Comparison of ENCODE assay signal across 1 cellular context in the genomic region with DNA sequence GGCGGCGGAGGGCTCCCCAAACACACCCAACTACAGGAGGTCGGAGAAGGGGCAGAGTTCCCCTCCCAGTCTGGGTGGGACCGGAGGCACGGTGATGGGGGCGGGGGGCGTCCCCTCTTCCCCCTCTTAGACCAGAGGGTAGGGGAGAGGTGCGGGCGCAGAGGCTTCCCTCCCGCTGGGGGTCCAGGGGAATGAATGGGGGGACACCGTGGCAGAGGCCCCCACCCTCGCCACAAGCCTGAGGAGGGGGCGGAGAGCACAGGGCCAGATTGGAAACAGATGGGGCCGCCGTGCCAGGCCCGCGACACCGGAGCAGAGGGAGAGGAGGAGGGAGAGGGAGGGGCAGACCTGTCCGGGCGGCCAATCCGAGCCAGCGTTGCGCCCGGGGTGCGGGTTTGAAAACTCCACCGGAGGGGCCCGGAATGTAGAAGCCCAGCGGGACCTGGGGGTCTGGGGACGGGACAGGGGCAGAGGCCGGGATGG.
TF ChIP-seq lines count a peak whose summit lies in the region.

No MANE protein-coding gene starts in this region.

TF ChIP-seq in HEK293, 187 proteins besides CTCF, POLR2A, EP300 and RAD21 (continued from another document and continues in another):
- TF ChIP-seq, protein P1, sequence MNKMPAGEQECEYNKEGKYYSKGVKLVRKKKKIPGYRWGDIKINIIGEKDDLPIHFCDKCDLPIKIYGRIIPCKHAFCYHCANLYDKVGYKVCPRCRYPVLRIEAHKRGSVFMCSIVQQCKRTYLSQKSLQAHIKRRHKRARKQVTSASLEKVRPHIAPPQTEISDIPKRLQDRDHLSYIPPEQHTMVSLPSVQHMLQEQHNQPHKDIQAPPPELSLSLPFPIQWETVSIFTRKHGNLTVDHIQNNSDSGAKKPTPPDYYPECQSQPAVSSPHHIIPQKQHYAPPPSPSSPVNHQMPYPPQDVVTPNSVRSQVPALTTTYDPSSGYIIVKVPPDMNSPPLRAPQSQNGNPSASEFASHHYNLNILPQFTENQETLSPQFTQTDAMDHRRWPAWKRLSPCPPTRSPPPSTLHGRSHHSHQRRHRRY (tag by site-specific recombination; IDR thresholded peaks at IDR 0.05) = no peak
- TF ChIP-seq, protein P2, sequence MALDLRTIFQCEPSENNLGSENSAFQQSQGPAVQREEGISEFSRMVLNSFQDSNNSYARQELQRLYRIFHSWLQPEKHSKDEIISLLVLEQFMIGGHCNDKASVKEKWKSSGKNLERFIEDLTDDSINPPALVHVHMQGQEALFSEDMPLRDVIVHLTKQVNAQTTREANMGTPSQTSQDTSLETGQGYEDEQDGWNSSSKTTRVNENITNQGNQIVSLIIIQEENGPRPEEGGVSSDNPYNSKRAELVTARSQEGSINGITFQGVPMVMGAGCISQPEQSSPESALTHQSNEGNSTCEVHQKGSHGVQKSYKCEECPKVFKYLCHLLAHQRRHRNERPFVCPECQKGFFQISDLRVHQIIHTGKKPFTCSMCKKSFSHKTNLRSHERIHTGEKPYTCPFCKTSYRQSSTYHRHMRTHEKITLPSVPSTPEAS (tag by site-specific recombination; IDR thresholded peaks at IDR 0.05) = no peak
- TF ChIP-seq YY2 (tag by site-specific recombination; IDR thresholded peaks at IDR 0.05) (no peak), ZNF350 (tag by site-specific recombination; IDR thresholded peaks at IDR 0.05) (no peak), OVOL3 (tag by site-specific recombination; IDR thresholded peaks at IDR 0.05) (no peak), ZSCAN23 (tag by site-specific recombination; IDR thresholded peaks at IDR 0.05) (no peak), REPIN1 (tag by site-specific recombination; IDR thresholded peaks at IDR 0.05; ENCODE audit: low read depth) (no peak), HOXD13 (CRISPR knock-in tag; IDR thresholded peaks at IDR 0.05; ENCODE audit: borderline replicate concordance) (no peak), ZNF214 (tag by site-specific recombination; IDR thresholded peaks at IDR 0.05; ENCODE audit: borderline replicate concordance) (no peak), ZNF510 (tag by site-specific recombination; IDR thresholded peaks at IDR 0.05; ENCODE audit: insufficient replicate concordance) (no peak), ZNF621 (tag by site-specific recombination; IDR thresholded peaks at IDR 0.05) (no peak), ZBTB21 (tag by site-specific recombination; IDR thresholded peaks at IDR 0.05) (no peak), ZNF311 (tag by site-specific recombination; IDR thresholded peaks at IDR 0.05; ENCODE audit: borderline replicate concordance) (no peak), ZNF174 (tag by site-specific recombination; IDR thresholded peaks at IDR 0.05) (no peak), SP2 (tag by site-specific recombination; IDR thresholded peaks at IDR 0.05) (peak; percentile 74), ZNF785 (tag by site-specific recombination; IDR thresholded peaks at IDR 0.05) (no peak), GFI1B (tag by site-specific recombination; IDR thresholded peaks at IDR 0.05) (no peak), ZBTB8A (tag by site-specific recombination; IDR thresholded peaks at IDR 0.05) (no peak; the same call in 1 of the 2 replicates), ZIC2 (tag by site-specific recombination; IDR thresholded peaks at IDR 0.05) (peak; percentile 54), SCRT1 (tag by site-specific recombination; IDR thresholded peaks at IDR 0.05; ENCODE audit: borderline replicate concordance) (no peak), ZNF341 (tag by site-specific recombination; IDR thresholded peaks at IDR 0.05; ENCODE audit: low read depth) (peak; percentile 48; the same call in 1 of the 2 replicates), ZNF404 (tag by site-specific recombination; IDR thresholded peaks at IDR 0.05) (no peak), ZNF10 (tag by site-specific recombination; IDR thresholded peaks at IDR 0.05) (0 out of 2 replicates have a peak, but pooled peaks have one; percentile 24), ZEB2 (tag by site-specific recombination; IDR thresholded peaks at IDR 0.05) (no peak)
- TF ChIP-seq, protein P3, sequence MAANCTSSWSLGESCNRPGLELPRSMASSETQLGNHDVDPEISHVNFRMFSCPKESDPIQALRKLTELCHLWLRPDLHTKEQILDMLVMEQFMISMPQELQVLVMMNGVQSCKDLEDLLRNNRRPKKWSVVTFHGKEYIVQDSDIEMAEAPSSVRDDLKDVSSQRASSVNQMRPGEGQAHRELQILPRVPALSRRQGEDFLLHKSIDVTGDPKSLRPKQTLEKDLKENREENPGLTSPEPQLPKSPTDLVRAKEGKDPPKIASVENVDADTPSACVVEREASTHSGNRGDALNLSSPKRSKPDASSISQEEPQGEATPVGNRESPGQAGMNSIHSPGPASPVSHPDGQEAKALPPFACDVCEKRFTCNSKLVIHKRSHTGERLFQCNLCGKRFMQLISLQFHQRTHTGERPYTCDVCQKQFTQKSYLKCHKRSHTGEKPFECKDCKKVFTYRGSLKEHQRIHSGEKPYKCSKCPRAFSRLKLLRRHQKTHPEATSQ (tag by site-specific recombination; IDR thresholded peaks at IDR 0.05) = no peak
- TF ChIP-seq, protein P4, sequence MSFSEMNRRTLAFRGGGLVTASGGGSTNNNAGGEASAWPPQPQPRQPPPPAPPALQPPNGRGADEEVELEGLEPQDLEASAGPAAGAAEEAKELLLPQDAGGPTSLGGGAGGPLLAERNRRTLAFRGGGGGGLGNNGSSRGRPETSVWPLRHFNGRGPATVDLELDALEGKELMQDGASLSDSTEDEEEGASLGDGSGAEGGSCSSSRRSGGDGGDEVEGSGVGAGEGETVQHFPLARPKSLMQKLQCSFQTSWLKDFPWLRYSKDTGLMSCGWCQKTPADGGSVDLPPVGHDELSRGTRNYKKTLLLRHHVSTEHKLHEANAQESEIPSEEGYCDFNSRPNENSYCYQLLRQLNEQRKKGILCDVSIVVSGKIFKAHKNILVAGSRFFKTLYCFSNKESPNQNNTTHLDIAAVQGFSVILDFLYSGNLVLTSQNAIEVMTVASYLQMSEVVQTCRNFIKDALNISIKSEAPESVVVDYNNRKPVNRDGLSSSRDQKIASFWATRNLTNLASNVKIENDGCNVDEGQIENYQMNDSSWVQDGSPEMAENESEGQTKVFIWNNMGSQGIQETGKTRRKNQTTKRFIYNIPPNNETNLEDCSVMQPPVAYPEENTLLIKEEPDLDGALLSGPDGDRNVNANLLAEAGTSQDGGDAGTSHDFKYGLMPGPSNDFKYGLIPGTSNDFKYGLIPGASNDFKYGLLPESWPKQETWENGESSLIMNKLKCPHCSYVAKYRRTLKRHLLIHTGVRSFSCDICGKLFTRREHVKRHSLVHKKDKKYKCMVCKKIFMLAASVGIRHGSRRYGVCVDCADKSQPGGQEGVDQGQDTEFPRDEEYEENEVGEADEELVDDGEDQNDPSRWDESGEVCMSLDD (tag by site-specific recombination; IDR thresholded peaks at IDR 0.05) = peak; percentile 91
- TF ChIP-seq, protein P5, sequence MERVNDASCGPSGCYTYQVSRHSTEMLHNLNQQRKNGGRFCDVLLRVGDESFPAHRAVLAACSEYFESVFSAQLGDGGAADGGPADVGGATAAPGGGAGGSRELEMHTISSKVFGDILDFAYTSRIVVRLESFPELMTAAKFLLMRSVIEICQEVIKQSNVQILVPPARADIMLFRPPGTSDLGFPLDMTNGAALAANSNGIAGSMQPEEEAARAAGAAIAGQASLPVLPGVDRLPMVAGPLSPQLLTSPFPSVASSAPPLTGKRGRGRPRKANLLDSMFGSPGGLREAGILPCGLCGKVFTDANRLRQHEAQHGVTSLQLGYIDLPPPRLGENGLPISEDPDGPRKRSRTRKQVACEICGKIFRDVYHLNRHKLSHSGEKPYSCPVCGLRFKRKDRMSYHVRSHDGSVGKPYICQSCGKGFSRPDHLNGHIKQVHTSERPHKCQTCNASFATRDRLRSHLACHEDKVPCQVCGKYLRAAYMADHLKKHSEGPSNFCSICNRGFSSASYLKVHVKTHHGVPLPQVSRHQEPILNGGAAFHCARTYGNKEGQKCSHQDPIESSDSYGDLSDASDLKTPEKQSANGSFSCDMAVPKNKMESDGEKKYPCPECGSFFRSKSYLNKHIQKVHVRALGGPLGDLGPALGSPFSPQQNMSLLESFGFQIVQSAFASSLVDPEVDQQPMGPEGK (tag by site-specific recombination; IDR thresholded peaks at IDR 0.05) = peak; percentile 89
- TF ChIP-seq, protein P6, sequence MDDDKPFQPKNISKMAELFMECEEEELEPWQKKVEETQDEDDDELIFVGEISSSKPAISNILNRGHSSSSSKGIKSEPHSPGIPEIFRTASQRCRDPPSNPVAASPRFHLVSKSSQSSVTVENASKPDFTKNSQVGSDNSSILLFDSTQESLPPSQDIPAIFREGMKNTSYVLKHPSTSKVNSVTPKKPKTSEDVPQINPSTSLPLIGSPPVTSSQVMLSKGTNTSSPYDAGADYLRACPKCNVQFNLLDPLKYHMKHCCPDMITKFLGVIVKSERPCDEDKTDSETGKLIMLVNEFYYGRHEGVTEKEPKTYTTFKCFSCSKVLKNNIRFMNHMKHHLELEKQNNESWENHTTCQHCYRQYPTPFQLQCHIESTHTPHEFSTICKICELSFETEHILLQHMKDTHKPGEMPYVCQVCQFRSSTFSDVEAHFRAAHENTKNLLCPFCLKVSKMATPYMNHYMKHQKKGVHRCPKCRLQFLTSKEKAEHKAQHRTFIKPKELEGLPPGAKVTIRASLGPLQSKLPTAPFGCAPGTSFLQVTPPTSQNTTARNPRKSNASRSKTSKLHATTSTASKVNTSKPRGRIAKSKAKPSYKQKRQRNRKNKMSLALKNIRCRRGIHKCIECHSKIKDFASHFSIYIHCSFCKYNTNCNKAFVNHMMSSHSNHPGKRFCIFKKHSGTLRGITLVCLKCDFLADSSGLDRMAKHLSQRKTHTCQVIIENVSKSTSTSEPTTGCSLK (tag by site-specific recombination; IDR thresholded peaks at IDR 0.05) = no peak
- TF ChIP-seq, protein P7, sequence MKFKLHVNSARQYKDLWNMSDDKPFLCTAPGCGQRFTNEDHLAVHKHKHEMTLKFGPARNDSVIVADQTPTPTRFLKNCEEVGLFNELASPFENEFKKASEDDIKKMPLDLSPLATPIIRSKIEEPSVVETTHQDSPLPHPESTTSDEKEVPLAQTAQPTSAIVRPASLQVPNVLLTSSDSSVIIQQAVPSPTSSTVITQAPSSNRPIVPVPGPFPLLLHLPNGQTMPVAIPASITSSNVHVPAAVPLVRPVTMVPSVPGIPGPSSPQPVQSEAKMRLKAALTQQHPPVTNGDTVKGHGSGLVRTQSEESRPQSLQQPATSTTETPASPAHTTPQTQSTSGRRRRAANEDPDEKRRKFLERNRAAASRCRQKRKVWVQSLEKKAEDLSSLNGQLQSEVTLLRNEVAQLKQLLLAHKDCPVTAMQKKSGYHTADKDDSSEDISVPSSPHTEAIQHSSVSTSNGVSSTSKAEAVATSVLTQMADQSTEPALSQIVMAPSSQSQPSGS (tag by site-specific recombination; IDR thresholded peaks at IDR 0.05; ENCODE audit: low read depth) = no peak
- TF ChIP-seq, protein P8, sequence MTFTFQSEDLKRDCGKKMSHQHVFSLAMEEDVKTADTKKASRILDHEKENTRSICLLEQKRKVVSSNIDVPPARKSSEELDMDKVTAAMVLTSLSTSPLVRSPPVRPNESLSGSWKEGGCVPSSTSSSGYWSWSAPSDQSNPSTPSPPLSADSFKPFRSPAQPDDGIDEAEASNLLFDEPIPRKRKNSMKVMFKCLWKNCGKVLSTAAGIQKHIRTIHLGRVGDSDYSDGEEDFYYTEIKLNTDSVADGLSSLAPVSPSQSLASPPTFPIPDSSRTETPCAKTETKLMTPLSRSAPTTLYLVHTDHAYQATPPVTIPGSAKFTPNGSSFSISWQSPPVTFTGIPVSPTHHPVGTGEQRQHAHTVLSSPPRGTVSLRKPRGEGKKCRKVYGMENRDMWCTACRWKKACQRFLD (tag by site-specific recombination; IDR thresholded peaks at IDR 0.05) = no peak
- TF ChIP-seq, protein P9, sequence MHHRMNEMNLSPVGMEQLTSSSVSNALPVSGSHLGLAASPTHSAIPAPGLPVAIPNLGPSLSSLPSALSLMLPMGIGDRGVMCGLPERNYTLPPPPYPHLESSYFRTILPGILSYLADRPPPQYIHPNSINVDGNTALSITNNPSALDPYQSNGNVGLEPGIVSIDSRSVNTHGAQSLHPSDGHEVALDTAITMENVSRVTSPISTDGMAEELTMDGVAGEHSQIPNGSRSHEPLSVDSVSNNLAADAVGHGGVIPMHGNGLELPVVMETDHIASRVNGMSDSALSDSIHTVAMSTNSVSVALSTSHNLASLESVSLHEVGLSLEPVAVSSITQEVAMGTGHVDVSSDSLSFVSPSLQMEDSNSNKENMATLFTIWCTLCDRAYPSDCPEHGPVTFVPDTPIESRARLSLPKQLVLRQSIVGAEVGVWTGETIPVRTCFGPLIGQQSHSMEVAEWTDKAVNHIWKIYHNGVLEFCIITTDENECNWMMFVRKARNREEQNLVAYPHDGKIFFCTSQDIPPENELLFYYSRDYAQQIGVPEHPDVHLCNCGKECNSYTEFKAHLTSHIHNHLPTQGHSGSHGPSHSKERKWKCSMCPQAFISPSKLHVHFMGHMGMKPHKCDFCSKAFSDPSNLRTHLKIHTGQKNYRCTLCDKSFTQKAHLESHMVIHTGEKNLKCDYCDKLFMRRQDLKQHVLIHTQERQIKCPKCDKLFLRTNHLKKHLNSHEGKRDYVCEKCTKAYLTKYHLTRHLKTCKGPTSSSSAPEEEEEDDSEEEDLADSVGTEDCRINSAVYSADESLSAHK (tag by site-specific recombination; IDR thresholded peaks at IDR 0.05) = no peak
- TF ChIP-seq, protein P10, sequence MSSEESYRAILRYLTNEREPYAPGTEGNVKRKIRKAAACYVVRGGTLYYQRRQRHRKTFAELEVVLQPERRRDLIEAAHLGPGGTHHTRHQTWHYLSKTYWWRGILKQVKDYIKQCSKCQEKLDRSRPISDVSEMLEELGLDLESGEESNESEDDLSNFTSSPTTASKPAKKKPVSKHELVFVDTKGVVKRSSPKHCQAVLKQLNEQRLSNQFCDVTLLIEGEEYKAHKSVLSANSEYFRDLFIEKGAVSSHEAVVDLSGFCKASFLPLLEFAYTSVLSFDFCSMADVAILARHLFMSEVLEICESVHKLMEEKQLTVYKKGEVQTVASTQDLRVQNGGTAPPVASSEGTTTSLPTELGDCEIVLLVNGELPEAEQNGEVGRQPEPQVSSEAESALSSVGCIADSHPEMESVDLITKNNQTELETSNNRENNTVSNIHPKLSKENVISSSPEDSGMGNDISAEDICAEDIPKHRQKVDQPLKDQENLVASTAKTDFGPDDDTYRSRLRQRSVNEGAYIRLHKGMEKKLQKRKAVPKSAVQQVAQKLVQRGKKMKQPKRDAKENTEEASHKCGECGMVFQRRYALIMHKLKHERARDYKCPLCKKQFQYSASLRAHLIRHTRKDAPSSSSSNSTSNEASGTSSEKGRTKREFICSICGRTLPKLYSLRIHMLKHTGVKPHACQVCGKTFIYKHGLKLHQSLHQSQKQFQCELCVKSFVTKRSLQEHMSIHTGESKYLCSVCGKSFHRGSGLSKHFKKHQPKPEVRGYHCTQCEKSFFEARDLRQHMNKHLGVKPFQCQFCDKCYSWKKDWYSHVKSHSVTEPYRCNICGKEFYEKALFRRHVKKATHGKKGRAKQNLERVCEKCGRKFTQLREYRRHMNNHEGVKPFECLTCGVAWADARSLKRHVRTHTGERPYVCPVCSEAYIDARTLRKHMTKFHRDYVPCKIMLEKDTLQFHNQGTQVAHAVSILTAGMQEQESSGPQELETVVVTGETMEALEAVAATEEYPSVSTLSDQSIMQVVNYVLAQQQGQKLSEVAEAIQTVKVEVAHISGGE (tag by site-specific recombination; conservative IDR thresholded peaks at IDR 0.05; ENCODE audit: low read depth) = no peak
- TF ChIP-seq, protein P11, sequence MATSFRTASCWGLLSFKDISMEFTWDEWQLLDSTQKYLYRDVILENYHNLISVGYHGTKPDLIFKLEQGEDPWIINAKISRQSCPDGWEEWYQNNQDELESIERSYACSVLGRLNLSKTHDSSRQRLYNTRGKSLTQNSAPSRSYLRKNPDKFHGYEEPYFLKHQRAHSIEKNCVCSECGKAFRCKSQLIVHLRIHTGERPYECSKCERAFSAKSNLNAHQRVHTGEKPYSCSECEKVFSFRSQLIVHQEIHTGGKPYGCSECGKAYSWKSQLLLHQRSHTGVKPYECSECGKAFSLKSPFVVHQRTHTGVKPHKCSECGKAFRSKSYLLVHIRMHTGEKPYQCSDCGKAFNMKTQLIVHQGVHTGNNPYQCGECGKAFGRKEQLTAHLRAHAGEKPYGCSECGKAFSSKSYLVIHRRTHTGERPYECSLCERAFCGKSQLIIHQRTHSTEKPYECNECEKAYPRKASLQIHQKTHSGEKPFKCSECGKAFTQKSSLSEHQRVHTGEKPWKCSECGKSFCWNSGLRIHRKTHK (tag by site-specific recombination; IDR thresholded peaks at IDR 0.05) = no peak
